In genomic region chr7:126541416-126541815, GRCh38 we compare ENCODE assay signal across 25 cellular contexts.
"Had no signal": no experiment of that assay in that cellular context is flagged by ENCODE, and none has a peak within 500 bp of the region (broad histone marks: within the 10 kb centered on the region; RNA-seq: fewer than 3 reads in every experiment).

No MANE protein-coding gene starts in this region.

- H3K27me3 ChIP-seq: colonic mucosa, esophagus squamous epithelium, ovary, sigmoid colon, spleen, testis, tibial artery, upper lobe of left lung had no signal

- H3K4me1 ChIP-seq: colonic mucosa, esophagus squamous epithelium, psoas muscle, sigmoid colon, spleen, testis, tibial artery, upper lobe of left lung had no signal

- H3K36me3 ChIP-seq: colonic mucosa, esophagus squamous epithelium, ovary, sigmoid colon, spleen, tibial artery, upper lobe of left lung had no signal

- DNase-seq: colonic mucosa; effector memory CD8-positive, alpha-beta T cell; erythroblast; esophagus squamous epithelium; foreskin melanocyte; hypothalamus; immature natural killer cell; natural killer cell; occipital lobe; ovary; posterior cingulate gyrus; psoas muscle; right cardiac atrium; sigmoid colon; spleen; stimulated activated CD4-positive, alpha-beta T cell treated with anti-CD3 and anti-CD28 coated beads, Interleukin-4, amount 100 ng/mL, for 4 hours; stimulated activated naive CD8-positive, alpha-beta T cell treated with anti-CD3 and anti-CD28 coated beads, Interleukin-15, Interleukin-2, amounts not matched to agents 100 U/mL and 50 U/mL, for 24 hours; substantia nigra; testis; tibial artery; upper lobe of left lung had no signal

- H3K4me3 ChIP-seq: colonic mucosa, esophagus squamous epithelium, lung, ovary, psoas muscle, sigmoid colon, skin epidermis, spleen, testis, tibial artery, upper lobe of left lung had no signal

- H3K9me3 ChIP-seq: colonic mucosa, esophagus squamous epithelium, ovary, psoas muscle, sigmoid colon, spleen, testis, tibial artery, upper lobe of left lung had no signal

- ATAC-seq: effector memory CD8-positive, alpha-beta T cell; left lobe of liver; natural killer cell; psoas muscle; right cardiac atrium; stimulated activated memory B cell treated with anti-CD40 and anti-IgM and Interleukin-4, amounts not matched to agents 10 μg/mL and 1 μg/mL and 100 μg/mL, for 72 hours; stimulated activated naive CD8-positive, alpha-beta T cell treated with anti-CD3 and anti-CD28 coated beads, Interleukin-15, Interleukin-2, amounts not matched to agents 100 U/mL and 50 U/mL, for 24 hours had no signal

- H3K27ac ChIP-seq: colonic mucosa, esophagus squamous epithelium, ovary, psoas muscle, sigmoid colon, skin epidermis, spleen, testis, tibial artery, upper lobe of left lung had no signal
